1 cellular context compared by ENCODE assay signal in the genomic region with DNA sequence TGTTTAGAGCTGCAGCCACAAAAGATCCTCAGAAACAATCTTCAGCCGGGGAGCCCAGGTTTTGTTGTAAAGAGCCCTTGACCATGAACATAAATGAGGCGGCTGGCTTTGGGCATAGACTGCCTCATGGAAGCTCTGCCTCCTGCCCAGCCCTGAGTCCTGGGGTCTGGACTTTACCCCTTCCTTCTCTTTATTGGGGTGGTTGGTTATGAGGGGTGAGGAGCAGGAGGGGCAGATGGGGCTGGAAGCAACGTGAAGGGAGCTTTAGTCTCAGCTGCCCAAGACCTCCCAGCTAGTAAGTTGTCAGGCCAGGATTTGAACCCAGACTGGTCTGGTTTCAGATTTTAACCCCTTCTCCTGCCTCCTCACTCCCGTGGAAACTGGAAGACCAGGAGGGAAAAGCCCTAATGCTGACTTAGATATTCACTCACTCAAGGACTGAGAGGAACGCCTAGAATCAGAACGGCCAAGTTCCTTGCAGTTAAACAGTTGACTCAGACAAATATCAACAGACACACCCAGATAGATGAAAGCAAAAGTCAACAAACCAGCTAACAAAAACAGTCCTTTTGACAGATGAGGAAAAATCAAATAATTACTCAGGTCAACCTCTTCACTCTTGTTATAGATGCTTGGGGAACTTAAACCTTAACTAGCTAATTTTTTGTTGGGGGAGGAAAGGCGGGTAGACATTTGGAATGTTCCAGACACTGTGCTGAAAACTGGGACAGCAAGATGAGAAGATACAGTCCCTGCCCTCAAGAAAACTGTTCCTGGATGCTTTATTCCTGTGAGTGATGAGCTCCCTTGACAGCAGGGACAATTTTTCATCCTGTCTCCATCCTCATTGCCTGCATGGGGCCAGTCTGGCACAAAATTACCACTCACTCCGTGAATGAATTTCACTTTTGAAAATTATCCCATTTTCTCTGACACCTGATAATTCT.
A peak's percentile ranks its signal among the peaks of the same experiment; 100 is the strongest.
TF ChIP-seq lines count a peak whose summit lies in the region.

No MANE protein-coding gene starts in this region.

TF ChIP-seq in WTC11, 78 proteins besides CTCF, POLR2A, EP300 and RAD21:
- TF ChIP-seq GABPB1 (CRISPR knock-in tag; IDR thresholded peaks at IDR 0.05) (0 out of 2 replicates have a peak, but pooled peaks have one; percentile 46), RORB (CRISPR knock-in tag; IDR thresholded peaks at IDR 0.05) (no peak)
TF ChIP-seq in WTC11: peak in this region for 1.
